8 cellular contexts compared by ENCODE assay signal in genomic region chr5:43482490-43483064, GRCh38. TPM values are rescaled to one million over a fixed set of nuclear protein-coding genes. Genes with fewer than 3 reads are reported as not detected.
A peak's percentile ranks its signal among the peaks of the same experiment; 100 is the strongest.
DNase-seq lines count a peak whose midpoint lies in the region; ATAC-seq and TF ChIP-seq lines count a peak whose summit lies in the region.

No MANE protein-coding gene starts in this region.

- H3K23ac ChIP-seq in mesenchymal stem cell (ENCODE audit: low read length in 2 of 2) = no peak overlapping the region

- H2BK5ac ChIP-seq in mesenchymal stem cell (ENCODE audit: low read depth, low read length, poor library complexity, severe bottlenecking) = no peak overlapping the region

- H3K4me1 ChIP-seq in BE2C (peaks cover 2% of the 10 kb centered on the region; the same call in 1 of the 2 replicates), HUES48 (ENCODE audit: control insufficient read depth, insufficient read depth, low read length) (peaks cover 11% of the 10 kb centered on the region), mesenchymal stem cell (ENCODE audit: control insufficient read depth, insufficient read depth, low read depth, low read length) (no peaks in the 10 kb centered on the region)

- H4K8ac ChIP-seq in mesenchymal stem cell (ENCODE audit: low read length) = no peak overlapping the region

- H3K36me3 ChIP-seq in BE2C (peaks cover 6% of the 10 kb centered on the region; the same call in 1 of the 2 replicates), HUES48 (ENCODE audit: control insufficient read depth, insufficient read depth, low read length) (no peaks in the 10 kb centered on the region), mesenchymal stem cell (ENCODE audit: control insufficient read depth in 1 of 2, insufficient read depth in 2 of 2, low read depth in 1 of 2, low read length in 2 of 2) (no peaks in the 10 kb centered on the region)

- no peak overlapping the region for H2BK15ac ChIP-seq in mesenchymal stem cell (ENCODE audit: low read depth, poor library complexity, severe bottlenecking)

- peak overlapping the region; percentile 70 for H3K4me2 ChIP-seq in mesenchymal stem cell (ENCODE audit: low read length, poor library complexity, severe bottlenecking)

- H3K27me3 ChIP-seq in BE2C (no peaks in the 10 kb centered on the region), HUES48 (ENCODE audit: control insufficient read depth, insufficient read depth, low read length) (no peaks in the 10 kb centered on the region), mesenchymal stem cell (ENCODE audit: control insufficient read depth in 1 of 2, insufficient read depth in 1 of 2, low read length in 2 of 2) (no peaks in the 10 kb centered on the region)

- H3K4ac ChIP-seq in mesenchymal stem cell (ENCODE audit: low read depth in 1 of 2, low read length in 2 of 2) = no peak overlapping the region

- H3K9me3 ChIP-seq in BE2C (no peaks in the 10 kb centered on the region), HUES48 (ENCODE audit: control insufficient read depth, insufficient read depth, low read length) (no peaks in the 10 kb centered on the region), mesenchymal stem cell (ENCODE audit: control insufficient read depth, low read length) (no peaks in the 10 kb centered on the region)

- H3K9ac ChIP-seq in HUES48 (ENCODE audit: low read depth, low read length) (peak overlapping the region; percentile 86), mesenchymal stem cell (ENCODE audit: low read length) (peak overlapping the region; percentile 100)

- peak overlapping the region; percentile 90 for H3K4me3 ChIP-seq in BE2C (ENCODE audit: low read depth, low read length)
- H3K4me3 ChIP-seq in HUES48 (ENCODE audit: low read depth, low read length) = peak overlapping the region; percentile 89
- H3K4me3 ChIP-seq in mesenchymal stem cell (ENCODE audit: insufficient read depth in 1 of 2, low read depth in 1 of 2, low read length in 2 of 2) = peak overlapping the region in 1 of 2 experiments; percentile 84

- H4K91ac ChIP-seq in mesenchymal stem cell (ENCODE audit: low read length) = no peak overlapping the region

- H2BK120ac ChIP-seq in mesenchymal stem cell (ENCODE audit: low read depth, low read length) = no peak overlapping the region

- H3K18ac ChIP-seq in mesenchymal stem cell (ENCODE audit: low read depth in 1 of 2, low read length in 2 of 2) = no peak overlapping the region

- 51% methylated on average over 3 of the region's 5 CpGs for WGBS in mesenchymal stem cell

- ATAC-seq in GM19328 (IDR thresholded peaks at IDR 0.05; ENCODE audit: unreplicated experiment) (no peak), HG02610 (IDR thresholded peaks at IDR 0.05; ENCODE audit: unreplicated experiment) (no peak)

- H3K27ac ChIP-seq in HUES48 (ENCODE audit: low read depth, low read length) = no peak overlapping the region
- H3K27ac ChIP-seq in mesenchymal stem cell (ENCODE audit: low read length, poor library complexity, severe bottlenecking) = no peak overlapping the region

- TF ChIP-seq CTCF in BE2C (IDR thresholded peaks at IDR 0.05; ENCODE audit: low read depth, low read length) = no peak

- peaks cover 3% of the 10 kb centered on the region for H3K79me1 ChIP-seq in mesenchymal stem cell (replicated peaks; ENCODE audit: low read length, poor library complexity, severe bottlenecking)

- no peak overlapping the region for H3K14ac ChIP-seq in mesenchymal stem cell (ENCODE audit: low read length in 2 of 2)

- H2AK5ac ChIP-seq in mesenchymal stem cell (ENCODE audit: low read length, severe bottlenecking) = no peak overlapping the region

- H2BK12ac ChIP-seq in mesenchymal stem cell (ENCODE audit: low read length in 2 of 2) = no peak overlapping the region

- DNase-seq in BE2C (no peak), astrocyte of the hippocampus (ENCODE audit: low read depth, low spot score) (peak; percentile 35), mesenchymal stem cell (no peak), HPDE6-E6E7 (ENCODE audit: extremely low spot score) (no peak), GOT3 (lab: John Stamatoyannopoulos, UW) (no peak)

- H2AFZ ChIP-seq in mesenchymal stem cell (ENCODE audit: low read depth, low read length) = no peak overlapping the region

RNA-seq across cellular contexts. Expression of gene TMEM267, which starts 1.1 kb away (rescaled TPM):
- polyA plus RNA-seq in BE2C (2012; ENCODE audit: insufficient read depth, insufficient read length, low read depth) = 11.8 TPM
- 11.5 TPM for polyA plus RNA-seq in mesenchymal stem cell (2013, experiment 1 of 2)
- polyA plus RNA-seq in mesenchymal stem cell (2013, experiment 2 of 2) = 12.4 TPM

RNA-seq across cellular contexts. Expression of gene C5orf34, which starts 32.4 kb away (rescaled TPM):
- 0.57 TPM for polyA plus RNA-seq in BE2C (2012; ENCODE audit: insufficient read depth, insufficient read length, low read depth)
- polyA plus RNA-seq in mesenchymal stem cell (2013, experiment 1 of 2) = 1.3 TPM
- 1.4 TPM for polyA plus RNA-seq in mesenchymal stem cell (2013, experiment 2 of 2)
